18 cellular contexts compared by ENCODE assay signal in the genomic region with DNA sequence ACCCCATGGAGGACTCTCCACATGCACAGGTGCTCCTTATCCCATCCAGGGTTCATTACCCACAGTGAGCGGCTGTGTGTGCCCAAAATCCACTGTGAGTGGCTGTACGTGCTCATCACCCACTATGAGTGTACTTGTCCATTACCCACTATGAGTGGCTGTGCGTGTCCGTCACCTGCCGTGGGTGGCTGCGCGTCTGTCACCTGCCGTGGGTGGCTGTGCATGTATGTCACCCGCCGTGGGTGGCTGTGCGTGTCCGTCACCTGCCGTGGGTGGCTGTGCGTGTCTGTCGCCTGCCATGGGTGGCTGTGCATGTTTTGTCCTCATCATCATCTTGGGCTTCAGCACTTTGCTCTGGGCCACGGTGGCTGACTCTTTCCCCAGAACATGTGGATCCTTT.
"Had no signal": no experiment of that assay in that cellular context is flagged by ENCODE, and none has a peak within 500 bp of the region (broad histone marks: within the 10 kb centered on the region; RNA-seq: fewer than 3 reads in every experiment).

No MANE protein-coding gene starts in this region.

- DNase-seq: effector memory CD8-positive, alpha-beta T cell; esophagus squamous epithelium; foreskin fibroblast; glutamatergic neuron; immature natural killer cell; left cardiac atrium; left ventricle myocardium inferior; mesendoderm; naive B cell; stimulated activated CD4-positive, alpha-beta T cell treated with anti-CD3 and anti-CD28 coated beads, Interleukin-2, amount 100 ng/mL, for 48 hours; tibial artery had no signal

- H3K36me3 ChIP-seq: esophagus squamous epithelium, gastroesophageal sphincter, left ventricle myocardium inferior, neutrophil, tibial artery had no signal

- H3K4me1 ChIP-seq: esophagus squamous epithelium, gastroesophageal sphincter, left ventricle myocardium inferior had no signal

- H3K4me3 Mint-ChIP-seq: effector memory CD8-positive, alpha-beta T cell; immature natural killer cell; naive B cell; nephron; stimulated activated naive CD8-positive, alpha-beta T cell treated with anti-CD3 and anti-CD28 coated beads, Interleukin-15, Interleukin-2, amounts not matched to agents 100 ng/mL and 50 ng/mL, for 24 hours had no signal

- H3K4me3 ChIP-seq: esophagus squamous epithelium, gastroesophageal sphincter, left ventricle myocardium inferior, lung, smooth muscle cell, tibial artery had no signal

- H3K27me3 ChIP-seq: esophagus squamous epithelium, gastroesophageal sphincter, neutrophil, tibial artery had no signal

- H3K4me2 ChIP-seq: smooth muscle cell had no signal

- H3K9me3 ChIP-seq: esophagus squamous epithelium, gastroesophageal sphincter, left ventricle myocardium inferior, neutrophil, tibial artery had no signal

- ATAC-seq: effector memory CD8-positive, alpha-beta T cell; gastroesophageal sphincter; left cardiac atrium had no signal

- H3K9me3 Mint-ChIP-seq: immature natural killer cell; nephron; stimulated activated naive CD8-positive, alpha-beta T cell treated with anti-CD3 and anti-CD28 coated beads, Interleukin-15, Interleukin-2, amounts not matched to agents 100 ng/mL and 50 ng/mL, for 24 hours had no signal

- H3K4me1 Mint-ChIP-seq: immature natural killer cell, naive B cell, nephron had no signal

- H3K27ac ChIP-seq: esophagus squamous epithelium, gastroesophageal sphincter, left ventricle myocardium inferior, neutrophil, tibial artery had no signal

- H3K27ac Mint-ChIP-seq: effector memory CD8-positive, alpha-beta T cell; immature natural killer cell; naive B cell; nephron; stimulated activated naive CD8-positive, alpha-beta T cell treated with anti-CD3 and anti-CD28 coated beads, Interleukin-15, Interleukin-2, amounts not matched to agents 100 ng/mL and 50 ng/mL, for 24 hours had no signal

- H3K36me3 Mint-ChIP-seq: immature natural killer cell, naive B cell had no signal

- FAIRE-seq: keratinocyte had no signal
